In genomic region chr17:74230896-74231295, GRCh38 we compare ENCODE assay signal across 25 cellular contexts.
"Had no signal": no experiment of that assay in that cellular context is flagged by ENCODE, and none has a peak within 500 bp of the region (broad histone marks: within the 10 kb centered on the region; RNA-seq: fewer than 3 reads in every experiment).

No MANE protein-coding gene starts in this region.

- ATAC-seq: natural killer cell treated with Interleukin-12 subunit alpha and Interleukin-12 subunit beta and Interleukin-15 and Interleukin-18, amount 100 ng/mL, for 72 hours; right cardiac atrium; sciatic nerve; stimulated activated naive B cell treated with anti-CD40 and anti-IgM and Interleukin-4, amounts not matched to agents 10 μg/mL and 1 μg/mL and 100 μg/mL, for 72 hours; stimulated activated naive CD8-positive, alpha-beta T cell treated with anti-CD3 and anti-CD28 coated beads, Interleukin-15, Interleukin-2, amounts not matched to agents 100 U/mL and 50 U/mL, for 24 hours had no signal

- H3K4me3 ChIP-seq: hepatocyte, left ventricle myocardium inferior, lung, pancreas, prostate gland, skin epidermis, stomach, suprapubic skin, tibial nerve, vagina had no signal

- H3K36me3 ChIP-seq: pancreas, prostate gland, suprapubic skin, vagina had no signal

- H3K27ac ChIP-seq: hepatocyte, left ventricle myocardium inferior, prostate gland, skin epidermis, stomach, suprapubic skin, vagina had no signal

- H3K4me1 ChIP-seq: prostate gland, suprapubic skin, vagina had no signal

- DNase-seq: islet precursor cell; left ventricle myocardium inferior; mesendoderm; naive B cell; nucleus accumbens; posterior cingulate gyrus; retina; stimulated activated CD4-positive, alpha-beta T cell treated with anti-CD3 and anti-CD28 coated beads, Interleukin-12 subunit alpha, Interleukin-12 subunit beta, amount 100 ng/mL, for 4 hours; stimulated activated CD4-positive, alpha-beta T cell treated with anti-CD3 and anti-CD28 coated beads, Interleukin-15, amount 100 ng/mL, for 24 hours; stimulated activated CD4-positive, alpha-beta T cell treated with anti-CD3 and anti-CD28 coated beads, Interleukin-2, amount 100 ng/mL, for 24 hours; stimulated activated CD4-positive, alpha-beta T cell treated with anti-CD3 and anti-CD28 coated beads, Interleukin-4, amount 100 ng/mL, for 1 hour; stimulated activated naive B cell treated with anti-CD40 and anti-IgM and Interleukin-4, amounts not matched to agents 10 μg/mL and 1 μg/mL and 100 μg/mL, for 72 hours; stimulated activated naive CD8-positive, alpha-beta T cell treated with anti-CD3 and anti-CD28 coated beads, Interleukin-15, Interleukin-2, amounts not matched to agents 100 U/mL and 50 U/mL, for 24 hours; stomach had no signal

- H3K27me3 ChIP-seq: hepatocyte, pancreas, stomach, suprapubic skin, tibial nerve, vagina had no signal

- H3K9me3 ChIP-seq: left ventricle myocardium inferior, pancreas, prostate gland, stomach, suprapubic skin, tibial nerve, vagina had no signal
